32 cellular contexts compared by ENCODE assay signal in genomic region chr9:120323125-120323524, GRCh38.
"Had no signal": no experiment of that assay in that cellular context is flagged by ENCODE, and none has a peak within 500 bp of the region (broad histone marks: within the 10 kb centered on the region; RNA-seq: fewer than 3 reads in every experiment).

No MANE protein-coding gene starts in this region.

- H3K9me3 Mint-ChIP-seq: activated B cell treated with CpG ODN at 0.5 μM for 24 hours; activated CD4-positive, alpha-beta memory T cell treated with anti-CD3 and anti-CD28 coated beads for 36 hours; activated CD4-positive, alpha-beta T cell treated with anti-CD3 and anti-CD28 coated beads, Interleukin-2, amount 10 ng/mL, durations not matched to agents 24 days and 14 days; activated CD8-positive, alpha-beta T cell treated with anti-CD3 and anti-CD28 coated beads for 36 hours; activated naive CD4-positive, alpha-beta T cell treated with anti-CD3 and anti-CD28 coated beads, Interleukin-2, amount 10 ng/mL, durations not matched to agents 7 days and 5 days; activated naive CD4-positive, alpha-beta T cell treated with anti-CD3 and anti-CD28 coated beads, Interleukin-2, amount 50 U/mL, for 24 hours; activated naive CD8-positive, alpha-beta T cell treated with anti-CD3 and anti-CD28 coated beads, Interleukin-2, amount 10 ng/mL, durations not matched to agents 7 days and 5 days; activated naive CD8-positive, alpha-beta T cell treated with anti-CD3 and anti-CD28 coated beads, Interleukin-2, amount 50 U/mL, for 24 hours; activated T-helper 1 cell treated with anti-CD3 and anti-CD28 coated beads, Interleukin-12 subunit alpha, Interleukin-12 subunit beta, Interleukin-2, Interleukin-4 antibody, amounts not matched to agents 30 ng/mL and 10 ng/mL and 1 ng/mL, durations not matched to agents 14 hours and 24 hours and 36 hours; activated T-helper 2 cell treated with anti-CD3 and anti-CD28 coated beads, Interferon-gamma antibody, Interleukin-2, Interleukin-4, amounts not matched to agents 10 μg/mL and 5 μg/mL and 100 μg/mL, durations not matched to agents 14 hours and 24 hours and 36 hours; central memory CD8-positive, alpha-beta T cell; T-helper 1 cell treated with Interleukin-12 subunit alpha and Interleukin-12 subunit beta and Interleukin-4 antibody, amounts not matched to agents 30 μg/mL and 1 μg/mL, for 36 hours; T-helper 2 cell treated with Interferon-gamma antibody and Interleukin-4, amounts not matched to agents 5 μg/mL and 100 μg/mL, for 36 hours had no signal

- ATAC-seq: activated CD8-positive, alpha-beta T cell treated with anti-CD3 and anti-CD28 coated beads for 36 hours; activated naive CD8-positive, alpha-beta T cell treated with anti-CD3 and anti-CD28 coated beads, Interleukin-2, amount 50 U/mL, for 24 hours had no signal

- DNase-seq: activated B cell treated with CpG ODN at 0.5 μM for 24 hours; activated CD4-positive, alpha-beta memory T cell treated with anti-CD3 and anti-CD28 coated beads for 36 hours; activated CD4-positive, alpha-beta T cell treated with anti-CD3 and anti-CD28 coated beads for 4 hours; activated CD4-positive, alpha-beta T cell treated with anti-CD3 and anti-CD28 coated beads, Interleukin-2, amount 10 ng/mL, durations not matched to agents 24 days and 14 days; activated CD4-positive, alpha-beta T cell treated with anti-CD3 and anti-CD28 coated beads, Interleukin-2, amount 50 U/mL, for 1 hour; activated CD4-positive, alpha-beta T cell treated with anti-CD3 and anti-CD28 coated beads, Interleukin-2, amount 50 U/mL, for 4 hours; activated CD4-positive, CD25-positive, alpha-beta regulatory T cell treated with anti-CD3 and anti-CD28 coated beads, Interleukin-2, amount 50 U/mL, for 72 hours; activated CD8-positive, alpha-beta memory T cell treated with anti-CD3 and anti-CD28 coated beads, Interleukin-2, amount 50 U/mL, for 4 hours; activated CD8-positive, alpha-beta T cell treated with anti-CD3 and anti-CD28 coated beads for 36 hours; activated effector memory CD4-positive, alpha-beta T cell treated with Interleukin-2 at 50 U/mL for 16 hours; activated gamma-delta T cell; activated naive CD4-positive, alpha-beta T cell treated with anti-CD3 and anti-CD28 coated beads, Interleukin-2, amount 10 ng/mL, durations not matched to agents 7 days and 5 days; activated naive CD4-positive, alpha-beta T cell treated with Interleukin-2 at 50 U/mL for 16 hours; activated naive CD8-positive, alpha-beta T cell treated with anti-CD3 and anti-CD28 coated beads, Interleukin-2, amount 10 ng/mL, durations not matched to agents 7 days and 5 days; activated naive CD8-positive, alpha-beta T cell treated with anti-CD3 and anti-CD28 coated beads, Interleukin-2, amount 50 U/mL, for 24 hours; activated T-cell treated with anti-CD3 and anti-CD28 coated beads for 4 hours; activated T-cell treated with anti-CD3 and anti-CD28 coated beads, Interleukin-2, amount 50 U/mL, for 1 hour; activated T-cell treated with anti-CD3 and anti-CD28 coated beads, Interleukin-2, amount 50 U/mL, for 48 hours; amygdala; anterior cingulate cortex; caudate nucleus; cerebellar nuclear complex; T-helper 1 cell; T-helper 9 cell had no signal

- H3K36me3 Mint-ChIP-seq: activated CD4-positive, alpha-beta memory T cell treated with anti-CD3 and anti-CD28 coated beads for 36 hours; activated naive CD4-positive, alpha-beta T cell treated with anti-CD3 and anti-CD28 coated beads, Interleukin-2, amount 10 ng/mL, durations not matched to agents 7 days and 5 days; activated naive CD4-positive, alpha-beta T cell treated with anti-CD3 and anti-CD28 coated beads, Interleukin-2, amount 50 U/mL, for 24 hours; activated naive CD8-positive, alpha-beta T cell; activated naive CD8-positive, alpha-beta T cell treated with anti-CD3 and anti-CD28 coated beads, Interleukin-2, amount 10 ng/mL, durations not matched to agents 7 days and 5 days; brain had no signal

- H3K27me3 Mint-ChIP-seq: activated CD4-positive, alpha-beta T cell treated with anti-CD3 and anti-CD28 coated beads, Interleukin-2, amount 10 ng/mL, durations not matched to agents 24 days and 14 days had no signal

- H3K4me1 Mint-ChIP-seq: activated naive CD4-positive, alpha-beta T cell treated with anti-CD3 and anti-CD28 coated beads, Interleukin-2, amount 10 ng/mL, durations not matched to agents 7 days and 5 days; activated naive CD4-positive, alpha-beta T cell treated with anti-CD3 and anti-CD28 coated beads, Interleukin-2, amount 50 U/mL, for 24 hours; activated naive CD8-positive, alpha-beta T cell treated with anti-CD3 and anti-CD28 coated beads, Interleukin-2, amount 50 U/mL, for 24 hours; brain; central memory CD8-positive, alpha-beta T cell had no signal

- H3K4me3 Mint-ChIP-seq: activated B cell treated with CpG ODN at 0.5 μM for 24 hours; activated CD4-positive, alpha-beta memory T cell treated with anti-CD3 and anti-CD28 coated beads for 36 hours; activated CD4-positive, alpha-beta T cell treated with anti-CD3 and anti-CD28 coated beads, Interleukin-2, amount 10 ng/mL, durations not matched to agents 24 days and 14 days; activated CD8-positive, alpha-beta T cell treated with anti-CD3 and anti-CD28 coated beads for 36 hours; activated naive CD4-positive, alpha-beta T cell treated with anti-CD3 and anti-CD28 coated beads, Interleukin-2, amount 10 ng/mL, durations not matched to agents 7 days and 5 days; activated naive CD4-positive, alpha-beta T cell treated with anti-CD3 and anti-CD28 coated beads, Interleukin-2, amount 50 U/mL, for 24 hours; activated naive CD8-positive, alpha-beta T cell; activated naive CD8-positive, alpha-beta T cell treated with anti-CD3 and anti-CD28 coated beads, Interleukin-2, amount 10 ng/mL, durations not matched to agents 7 days and 5 days; activated naive CD8-positive, alpha-beta T cell treated with anti-CD3 and anti-CD28 coated beads, Interleukin-2, amount 50 U/mL, for 24 hours; activated T-helper 1 cell treated with anti-CD3 and anti-CD28 coated beads, Interleukin-12 subunit alpha, Interleukin-12 subunit beta, Interleukin-2, Interleukin-4 antibody, amounts not matched to agents 30 ng/mL and 10 ng/mL and 1 ng/mL, durations not matched to agents 14 hours and 24 hours and 36 hours; brain; central memory CD8-positive, alpha-beta T cell; T-helper 1 cell treated with Interleukin-12 subunit alpha and Interleukin-12 subunit beta and Interleukin-4 antibody, amounts not matched to agents 30 μg/mL and 1 μg/mL, for 36 hours; T-helper 2 cell treated with Interferon-gamma antibody and Interleukin-4, amounts not matched to agents 5 μg/mL and 100 μg/mL, for 36 hours had no signal

- H3K27ac Mint-ChIP-seq: activated B cell treated with CpG ODN at 0.5 μM for 24 hours; activated CD4-positive, alpha-beta memory T cell treated with anti-CD3 and anti-CD28 coated beads for 36 hours; activated CD4-positive, alpha-beta T cell treated with anti-CD3 and anti-CD28 coated beads, Interleukin-2, amount 10 ng/mL, durations not matched to agents 24 days and 14 days; activated CD8-positive, alpha-beta T cell treated with anti-CD3 and anti-CD28 coated beads for 36 hours; activated naive CD4-positive, alpha-beta T cell treated with anti-CD3 and anti-CD28 coated beads, Interleukin-2, amount 10 ng/mL, durations not matched to agents 7 days and 5 days; activated naive CD4-positive, alpha-beta T cell treated with anti-CD3 and anti-CD28 coated beads, Interleukin-2, amount 50 U/mL, for 24 hours; activated naive CD8-positive, alpha-beta T cell; activated naive CD8-positive, alpha-beta T cell treated with anti-CD3 and anti-CD28 coated beads, Interleukin-2, amount 10 ng/mL, durations not matched to agents 7 days and 5 days; activated naive CD8-positive, alpha-beta T cell treated with anti-CD3 and anti-CD28 coated beads, Interleukin-2, amount 50 U/mL, for 24 hours; activated T-helper 1 cell treated with anti-CD3 and anti-CD28 coated beads, Interleukin-12 subunit alpha, Interleukin-12 subunit beta, Interleukin-2, Interleukin-4 antibody, amounts not matched to agents 30 ng/mL and 10 ng/mL and 1 ng/mL, durations not matched to agents 14 hours and 24 hours and 36 hours; activated T-helper 2 cell treated with anti-CD3 and anti-CD28 coated beads, Interferon-gamma antibody, Interleukin-2, Interleukin-4, amounts not matched to agents 10 μg/mL and 5 μg/mL and 100 μg/mL, durations not matched to agents 14 hours and 24 hours and 36 hours; brain; T-helper 1 cell treated with Interleukin-12 subunit alpha and Interleukin-12 subunit beta and Interleukin-4 antibody, amounts not matched to agents 30 μg/mL and 1 μg/mL, for 36 hours; T-helper 2 cell treated with Interferon-gamma antibody and Interleukin-4, amounts not matched to agents 5 μg/mL and 100 μg/mL, for 36 hours had no signal
